ENCODE assay signal across 8 cellular contexts in the genomic region with DNA sequence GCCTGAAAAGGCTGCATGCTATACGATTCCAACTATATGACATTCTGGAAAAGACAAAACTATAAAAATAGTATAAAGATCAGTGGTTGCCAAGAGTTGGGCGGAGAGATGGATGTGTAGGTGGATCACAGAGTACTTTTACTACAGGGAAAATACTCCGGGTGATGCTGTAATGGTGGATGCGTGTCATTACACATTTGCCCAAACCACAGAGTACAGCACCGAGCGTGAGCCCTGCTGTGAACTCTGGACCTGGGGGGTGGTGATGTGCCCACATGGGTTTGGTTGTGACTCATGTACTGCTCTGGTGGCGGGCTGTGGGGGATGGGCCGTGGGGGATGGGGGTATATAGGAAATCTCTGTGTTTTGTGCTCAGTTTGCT.
A peak's percentile ranks its signal among the peaks of the same experiment; 100 is the strongest.
DNase-seq lines count a peak whose midpoint lies in the region; ATAC-seq and TF ChIP-seq lines count a peak whose summit lies in the region.

No MANE protein-coding gene starts in this region.

- peaks cover 0 to 1% (median 0%) of the 10 kb centered on the region in 4 donors for H3K9me3 ChIP-seq in sigmoid colon

- H3K4me1 Mint-ChIP-seq in activated naive CD4-positive, alpha-beta T cell treated with anti-CD3 and anti-CD28 coated beads, Interleukin-2, amount 10 ng/mL, durations not matched to agents 7 days and 5 days = peaks cover 23% of the 10 kb centered on the region

- WGBS in sigmoid colon, 2 donors = 27 to 50% methylated on average over 8 of the region's 8 CpGs

- H3K36me3 ChIP-seq in sigmoid colon = no peaks in the 10 kb centered on the region

- H3K4me3 ChIP-seq in sigmoid colon = no peak overlapping the region

- H3K4me3 Mint-ChIP-seq in activated naive CD4-positive, alpha-beta T cell treated with anti-CD3 and anti-CD28 coated beads, Interleukin-2, amount 10 ng/mL, durations not matched to agents 7 days and 5 days = no peak overlapping the region

- POLR2A ChIA-PET in RWPE1 (lab: Yijun Ruan, JAX; ENCODE audit: low non-redundant PET) = no interaction called here

- no peaks in the 10 kb centered on the region for H3K27me3 Mint-ChIP-seq in activated naive CD4-positive, alpha-beta T cell treated with anti-CD3 and anti-CD28 coated beads, Interleukin-2, amount 10 ng/mL, durations not matched to agents 7 days and 5 days

- no peaks in the 10 kb centered on the region for H3K9me3 Mint-ChIP-seq in activated naive CD4-positive, alpha-beta T cell treated with anti-CD3 and anti-CD28 coated beads, Interleukin-2, amount 10 ng/mL, durations not matched to agents 7 days and 5 days

- DNase-seq in GM03348 (ENCODE audit: low spot score) = peak; percentile 47
- peak; percentile 46 for DNase-seq in RWPE1 (ENCODE audit: low spot score)
- DNase-seq in activated naive CD4-positive, alpha-beta T cell treated with anti-CD3 and anti-CD28 coated beads, Interleukin-2, amount 10 ng/mL, durations not matched to agents 7 days and 5 days = peak; percentile 66
- peak; percentile 57 for DNase-seq in sigmoid colon
- no peak for DNase-seq in posterior vena cava (ENCODE audit: low spot score)
- DNase-seq in NCI-H1048 (lab: John Stamatoyannopoulos, UW) = no peak
- DNase-seq in midbrain (lab: John Stamatoyannopoulos, UW) = no peak

- H3K27ac Mint-ChIP-seq in activated naive CD4-positive, alpha-beta T cell treated with anti-CD3 and anti-CD28 coated beads, Interleukin-2, amount 10 ng/mL, durations not matched to agents 7 days and 5 days = peak overlapping the region; percentile 71

- H3K27ac ChIP-seq in RWPE1 = peak overlapping the region; percentile 69
- no peak overlapping the region for H3K27ac ChIP-seq in sigmoid colon

- peaks cover 0 to 15% (median 5%) of the 10 kb centered on the region in 4 donors for H3K4me1 ChIP-seq in sigmoid colon

- intact Hi-C loops in sigmoid colon (cut with DNase I) (no loop called here), posterior vena cava (cut with DNase I) (no loop called here)

- no peaks in the 10 kb centered on the region for H3K36me3 Mint-ChIP-seq in activated naive CD4-positive, alpha-beta T cell treated with anti-CD3 and anti-CD28 coated beads, Interleukin-2, amount 10 ng/mL, durations not matched to agents 7 days and 5 days

- TF ChIP-seq POLR2A in sigmoid colon (IDR thresholded peaks at IDR 0.05) = no peak

- CTCF ChIA-PET in RWPE1 (lab: Yijun Ruan, JAX) = interaction anchor here (0.8 to 2.5 kb wide), 2 partner anchors 34 to 263 kb away, joined by 5 to 9 read pairs; no protein-coding TSS in a partner anchor
- CTCF ChIA-PET in activated naive CD4-positive, alpha-beta T cell treated with anti-CD3 and anti-CD28 coated beads, Interleukin-2, amount 10 ng/mL, durations not matched to agents 7 days and 5 days (lab: Charles Lee) = interaction anchor here (0.7 to 1.4 kb wide), 6 partner anchors 174 to 681 kb away, joined by 3 to 4 read pairs (median 3); no protein-coding TSS in a partner anchor

- no peak for ATAC-seq in HG02571 (IDR thresholded peaks at IDR 0.05; ENCODE audit: unreplicated experiment)

- no peak for TF ChIP-seq CTCF in RWPE1 (conservative IDR thresholded peaks at IDR 0.05; ENCODE audit: low read depth)
- TF ChIP-seq CTCF in sigmoid colon (IDR thresholded peaks at IDR 0.05) = no peak

- TF ChIP-seq EP300 in sigmoid colon (IDR thresholded peaks at IDR 0.05) = no peak

- peaks cover 0 to 4% (median 0%) of the 10 kb centered on the region in 3 donors for H3K27me3 ChIP-seq in sigmoid colon

Comparison
In these comparisons a context has a peak if more than half of its experiments do, and no peak if none do; other contexts are left out.
1. DNase-seq: peak in GM03348 (single experiment), RWPE1 (single experiment), activated naive CD4-positive, alpha-beta T cell treated with anti-CD3 and anti-CD28 coated beads, Interleukin-2, amount 10 ng/mL, durations not matched to agents 7 days and 5 days (single experiment) and sigmoid colon (single experiment); none in posterior vena cava (single experiment), NCI-H1048 (single experiment) and midbrain (single experiment).